20 cellular contexts compared by ENCODE assay signal in the genomic region with DNA sequence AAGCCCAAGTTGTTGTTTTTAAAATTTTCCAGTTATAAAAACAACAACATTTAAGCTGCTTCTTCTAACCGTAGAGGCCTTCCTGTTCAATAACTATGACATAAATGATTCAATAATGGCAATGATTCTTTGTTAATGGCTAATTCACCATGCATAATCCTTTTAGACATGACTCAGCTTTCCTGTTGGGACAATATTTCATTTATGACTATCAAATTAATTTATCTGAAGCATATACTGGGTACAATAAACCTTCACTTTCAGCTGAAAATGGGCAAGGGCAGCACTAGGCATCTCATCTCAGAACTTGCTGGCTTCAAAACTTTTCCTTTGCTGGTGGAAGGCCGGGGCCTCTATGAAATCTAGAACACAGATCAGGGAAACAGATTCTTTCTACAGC. TPM values are rescaled to one million over a fixed set of nuclear protein-coding genes. Genes with fewer than 3 reads are reported as not detected.
DNase-seq lines count a peak whose midpoint lies in the region; ATAC-seq and TF ChIP-seq lines count a peak whose summit lies in the region.
"Had no signal": no experiment of that assay in that cellular context is flagged by ENCODE, and none has a peak within 500 bp of the region (broad histone marks: within the 10 kb centered on the region; RNA-seq: fewer than 3 reads in every experiment).

No MANE protein-coding gene starts in this region.

- H3K4me3 Mint-ChIP-seq in IgD-negative memory B cell (peak overlapping the region; percentile 4 to 74 (median 66)), brain (no peak overlapping the region)
- H3K4me3 Mint-ChIP-seq: activated CD8-positive, alpha-beta T cell treated with anti-CD3 and anti-CD28 coated beads, Interleukin-2, amount 10 ng/mL, durations not matched to agents 7 days and 5 days; activated naive CD4-positive, alpha-beta T cell treated with anti-CD3 and anti-CD28 coated beads, Interleukin-2, amount 10 ng/mL, durations not matched to agents 7 days and 5 days; immature natural killer cell had no signal

- intact Hi-C loops in lower lobe of right lung (cut with DNase I), result no loop called here
- intact Hi-C loops in posterior vena cava (cut with DNase I), result no loop called here

- H3K36me3 ChIP-seq in lower lobe of right lung, result no peaks in the 10 kb centered on the region
- no peaks in the 10 kb centered on the region for H3K36me3 ChIP-seq in subcutaneous abdominal adipose tissue (ENCODE audit: control insufficient read depth in 5 of 5, insufficient read depth in 5 of 5, low read length in 5 of 5)

- H3K9me3 Mint-ChIP-seq in IgD-negative memory B cell (peaks cover 0 to 1% (median 0%) of the 10 kb centered on the region in 3 donors), brain (no peaks in the 10 kb centered on the region)
- H3K9me3 Mint-ChIP-seq: activated naive CD4-positive, alpha-beta T cell treated with anti-CD3 and anti-CD28 coated beads, Interleukin-2, amount 10 ng/mL, durations not matched to agents 7 days and 5 days had no signal

- H3K4me3 ChIP-seq in lower lobe of right lung (no peak overlapping the region), subcutaneous abdominal adipose tissue (ENCODE audit: low read depth in 1 of 5, low read length in 5 of 5) (no peak overlapping the region)
- H3K4me3 ChIP-seq: heart right ventricle, testis had no signal

- ATAC-seq in lower lobe of right lung, result no peak
- ATAC-seq: activated CD4-positive, CD25-positive, alpha-beta regulatory T cell treated with anti-CD3 and anti-CD28 coated beads, Interleukin-2, amount 50 U/mL, for 24 hours; activated CD8-positive, alpha-beta T cell treated with anti-CD3 and anti-CD28 coated beads, Interleukin-2, amount 10 ng/mL, durations not matched to agents 7 days and 5 days; heart right ventricle; right cardiac atrium had no signal

- no peak overlapping the region for H3K9ac ChIP-seq in subcutaneous abdominal adipose tissue (ENCODE audit: low read length in 5 of 5)
- H3K9ac ChIP-seq: KMS-11 had no signal

- H3K27ac Mint-ChIP-seq in IgD-negative memory B cell (peak overlapping the region; percentile 26 to 92 (median 76)), brain (peak overlapping the region in 3 of 5 experiments; percentile 10 to 43 (median 19))
- H3K27ac Mint-ChIP-seq: activated CD8-positive, alpha-beta T cell treated with anti-CD3 and anti-CD28 coated beads, Interleukin-2, amount 10 ng/mL, durations not matched to agents 7 days and 5 days; activated naive CD4-positive, alpha-beta T cell treated with anti-CD3 and anti-CD28 coated beads, Interleukin-2, amount 10 ng/mL, durations not matched to agents 7 days and 5 days; immature natural killer cell had no signal

- H3K4me1 Mint-ChIP-seq in IgD-negative memory B cell (peaks cover 70 to 73% (median 71%) of the 10 kb centered on the region in 3 donors), brain (peaks cover 32% of the 10 kb centered on the region)

- H3K27me3 Mint-ChIP-seq in IgD-negative memory B cell, result no peaks in the 10 kb centered on the region
- no peaks in the 10 kb centered on the region for H3K27me3 Mint-ChIP-seq in brain
- H3K27me3 Mint-ChIP-seq: activated naive CD4-positive, alpha-beta T cell treated with anti-CD3 and anti-CD28 coated beads, Interleukin-2, amount 10 ng/mL, durations not matched to agents 7 days and 5 days had no signal

- H3K27ac ChIP-seq in lower lobe of right lung (peak overlapping the region; percentile 3), subcutaneous abdominal adipose tissue (ENCODE audit: low read depth, low read length) (peak overlapping the region; percentile 33)
- H3K27ac ChIP-seq: heart right ventricle, KMS-11, testis had no signal

- TF ChIP-seq CTCF in brain (conservative IDR thresholded peaks at IDR 0.05) (no peak), lower lobe of right lung (IDR thresholded peaks at IDR 0.05) (no peak)

- H3K4me1 ChIP-seq in lower lobe of right lung (peaks cover 50% of the 10 kb centered on the region), subcutaneous abdominal adipose tissue (ENCODE audit: control insufficient read depth in 5 of 5, insufficient read depth in 5 of 5, low read length in 5 of 5) (peaks cover 0 to 47% (median 26%) of the 10 kb centered on the region in 5 donors)
- H3K4me1 ChIP-seq: testis had no signal

- H3K27me3 ChIP-seq in lower lobe of right lung (ENCODE audit: low read depth), result no peaks in the 10 kb centered on the region
- H3K27me3 ChIP-seq in subcutaneous abdominal adipose tissue (ENCODE audit: control insufficient read depth in 5 of 5, insufficient read depth in 4 of 5, low read length in 5 of 5), result no peaks in the 10 kb centered on the region
- H3K27me3 ChIP-seq: heart right ventricle, testis had no signal

- DNase-seq in lower lobe of right lung, result no peak
- DNase-seq in posterior vena cava (ENCODE audit: low spot score), result no peak
- DNase-seq in HuH-7.5 (ENCODE audit: low spot score), result no peak
- DNase-seq in NCI-H1436 (lab: John Stamatoyannopoulos, UW), result no peak
- DNase-seq: activated CD8-positive, alpha-beta T cell treated with anti-CD3 and anti-CD28 coated beads, Interleukin-2, amount 10 ng/mL, durations not matched to agents 7 days and 5 days; activated naive CD4-positive, alpha-beta T cell treated with anti-CD3 and anti-CD28 coated beads, Interleukin-2, amount 10 ng/mL, durations not matched to agents 7 days and 5 days; activated T-cell treated with anti-CD3 and anti-CD28 coated beads, Interleukin-2, amount 50 U/mL, for 1 hour; DND-41; heart right ventricle; immature natural killer cell; NCI-H2029 treated with DMSO at 0.1 percent for 48 hours; NK-92 treated with Interleukin-12 subunit alpha and Interleukin-12 subunit beta, amount 100 ng/mL, for 24 hours; right cardiac atrium; RPMI8226; testis had no signal

- no peaks in the 10 kb centered on the region for H3K9me3 ChIP-seq in lower lobe of right lung
- H3K9me3 ChIP-seq in subcutaneous abdominal adipose tissue (ENCODE audit: control insufficient read depth in 5 of 5, low read length in 5 of 5), result no peaks in the 10 kb centered on the region
- H3K9me3 ChIP-seq: heart right ventricle, testis had no signal

- H3K36me3 Mint-ChIP-seq in IgD-negative memory B cell (peaks cover 12% of the 10 kb centered on the region), brain (peaks cover 18% of the 10 kb centered on the region)
- H3K36me3 Mint-ChIP-seq: activated naive CD4-positive, alpha-beta T cell treated with anti-CD3 and anti-CD28 coated beads, Interleukin-2, amount 10 ng/mL, durations not matched to agents 7 days and 5 days; immature natural killer cell had no signal

RNA-seq across cellular contexts. Expression of gene TBC1D9, which starts 38.9 kb away (rescaled TPM):
- polyA plus RNA-seq in IgD-negative memory B cell (59.4 TPM), brain (ENCODE audit: insufficient read depth, low read depth, low replicate concordance) (9.5 TPM)
- total RNA-seq in lower lobe of right lung (42.6 TPM), posterior vena cava (10 to 100 TPM; 13.9 to 16.9 TPM)
- total RNA-seq: activated CD8-positive, alpha-beta T cell treated with anti-CD3 and anti-CD28 coated beads, Interleukin-2, amount 10 ng/mL, durations not matched to agents 7 days and 5 days had no signal

Comparison
In these comparisons a context has a peak if more than half of its experiments do, and no peak if none do; other contexts are left out.
1. H3K4me3 Mint-ChIP-seq: peak in IgD-negative memory B cell (4 of 4); none in brain (0 of 5).